In genomic region chr6:153872946-153873345, GRCh38 we compare ENCODE assay signal across 14 cellular contexts.
"Had no signal": no experiment of that assay in that cellular context is flagged by ENCODE, and none has a peak within 500 bp of the region (broad histone marks: within the 10 kb centered on the region; RNA-seq: fewer than 3 reads in every experiment).

No MANE protein-coding gene starts in this region.

- H3K36me3 Mint-ChIP-seq: activated naive CD4-positive, alpha-beta T cell treated with anti-CD3 and anti-CD28 coated beads, Interleukin-2, amount 50 U/mL, for 24 hours; immature natural killer cell had no signal

- H3K36me3 ChIP-seq: left ventricle myocardium inferior, tibial artery had no signal

- H3K27me3 Mint-ChIP-seq: activated B cell treated with CpG ODN at 0.5 μM for 24 hours; activated CD4-positive, alpha-beta T cell treated with anti-CD3 and anti-CD28 coated beads, Interleukin-2, amount 10 ng/mL, durations not matched to agents 7 days and 5 days; T-helper 17 cell had no signal

- H3K27me3 ChIP-seq: tibial artery had no signal

- ATAC-seq: esophagus mucosa, T-helper 17 cell had no signal

- H3K4me3 Mint-ChIP-seq: activated B cell treated with CpG ODN at 0.5 μM for 24 hours; activated CD4-positive, alpha-beta T cell treated with anti-CD3 and anti-CD28 coated beads, Interleukin-2, amount 10 ng/mL, durations not matched to agents 7 days and 5 days; activated naive CD4-positive, alpha-beta T cell treated with anti-CD3 and anti-CD28 coated beads, Interleukin-2, amount 50 U/mL, for 24 hours; immature natural killer cell; nephron progenitor cell; T-helper 17 cell had no signal

- H3K4me3 ChIP-seq: left ventricle myocardium inferior, tibial artery had no signal

- H3K9me3 ChIP-seq: tibial artery had no signal

- H3K4me1 ChIP-seq: left ventricle myocardium inferior, tibial artery had no signal

- H3K27ac Mint-ChIP-seq: activated B cell treated with CpG ODN at 0.5 μM for 24 hours; activated CD4-positive, alpha-beta T cell treated with anti-CD3 and anti-CD28 coated beads, Interleukin-2, amount 10 ng/mL, durations not matched to agents 7 days and 5 days; activated naive CD4-positive, alpha-beta T cell treated with anti-CD3 and anti-CD28 coated beads, Interleukin-2, amount 50 U/mL, for 24 hours; immature natural killer cell; nephron progenitor cell; T-helper 17 cell had no signal

- DNase-seq: activated B cell treated with CpG ODN at 0.5 μM for 24 hours; activated CD4-positive, alpha-beta T cell treated with anti-CD3 and anti-CD28 coated beads, Interleukin-2, amount 10 ng/mL, durations not matched to agents 7 days and 5 days; activated effector memory CD4-positive, alpha-beta T cell treated with Interleukin-2 at 50 U/mL for 16 hours; activated T-cell treated with anti-CD3 and anti-CD28 coated beads for 4 hours; immature natural killer cell; left ventricle myocardium inferior; mesendoderm; nephron progenitor cell; T-helper 17 cell; tibial artery had no signal

- H3K4me1 Mint-ChIP-seq: activated B cell treated with CpG ODN at 0.5 μM for 24 hours; activated CD4-positive, alpha-beta T cell treated with anti-CD3 and anti-CD28 coated beads, Interleukin-2, amount 10 ng/mL, durations not matched to agents 7 days and 5 days; activated naive CD4-positive, alpha-beta T cell treated with anti-CD3 and anti-CD28 coated beads, Interleukin-2, amount 50 U/mL, for 24 hours; immature natural killer cell; nephron progenitor cell; T-helper 17 cell had no signal

- FAIRE-seq: endometrium, TTC549 had no signal

- H3K27ac ChIP-seq: left ventricle myocardium inferior, tibial artery had no signal
